In the genomic region with DNA sequence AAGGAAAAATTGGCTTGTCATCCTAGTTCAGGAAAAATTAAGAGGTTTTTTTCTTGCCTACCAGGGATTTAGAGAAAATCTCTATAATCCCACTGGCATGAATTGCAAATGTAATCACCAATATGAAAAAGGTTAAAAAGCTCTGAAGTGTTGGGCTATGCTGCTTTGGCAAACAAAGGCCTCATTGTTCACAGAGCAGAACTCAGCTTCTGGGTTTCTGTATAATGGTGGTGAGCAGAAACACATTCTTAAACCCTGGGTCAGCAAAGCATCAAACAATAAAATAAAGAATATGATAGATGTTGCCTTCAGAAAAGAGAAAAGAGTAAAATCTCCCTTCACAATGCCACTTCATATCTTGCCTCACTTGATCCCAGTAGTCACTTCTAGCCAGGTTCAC, we compare ENCODE assay signal across 24 cellular contexts.
DNase-seq lines count a peak whose midpoint lies in the region; FAIRE-seq and TF ChIP-seq lines count a peak whose summit lies in the region.
"Had no signal": no experiment of that assay in that cellular context is flagged by ENCODE, and none has a peak within 500 bp of the region (broad histone marks: within the 10 kb centered on the region; RNA-seq: fewer than 3 reads in every experiment).

No MANE protein-coding gene starts in this region.

- H3K4me3 Mint-ChIP-seq in astrocyte (ENCODE audit: unreplicated experiment) = no peak overlapping the region
- no peak overlapping the region for H3K4me3 Mint-ChIP-seq in neural crest cell
- H3K4me3 Mint-ChIP-seq: activated naive CD4-positive, alpha-beta T cell treated with anti-CD3 and anti-CD28 coated beads for 36 hours; activated T-cell treated with anti-CD3 and anti-CD28 coated beads, Interleukin-2, amount 50 U/mL, for 24 hours; CD4-positive, CD25-positive, alpha-beta regulatory T cell; naive thymus-derived CD8-positive, alpha-beta T cell had no signal

- H3K9me3 ChIP-seq in astrocyte (ENCODE audit: insufficient read depth, low read depth, low read length) = no peaks in the 10 kb centered on the region
- no peaks in the 10 kb centered on the region for H3K9me3 ChIP-seq in thyroid gland
- H3K9me3 ChIP-seq: uterus had no signal

- H3K27me3 ChIP-seq in astrocyte (ENCODE audit: insufficient read depth, low read length) = no peaks in the 10 kb centered on the region
- no peaks in the 10 kb centered on the region for H3K27me3 ChIP-seq in thyroid gland
- H3K27me3 ChIP-seq: heart right ventricle, uterus had no signal

- TF ChIP-seq POLR2A in thyroid gland (IDR thresholded peaks at IDR 0.05) = no peak

- H3K4me1 ChIP-seq in astrocyte (ENCODE audit: insufficient read depth, low read length) (no peaks in the 10 kb centered on the region), thyroid gland (no peaks in the 10 kb centered on the region)
- H3K4me1 ChIP-seq: heart right ventricle, parathyroid adenoma, uterus had no signal

- H3K4me3 ChIP-seq in astrocyte (ENCODE audit: insufficient read depth, low read depth, low read length) = no peak overlapping the region
- no peak overlapping the region for H3K4me3 ChIP-seq in thyroid gland (replicated peaks in 1 of 3)
- H3K4me3 ChIP-seq: heart right ventricle, uterus had no signal

- H3K27me3 Mint-ChIP-seq in astrocyte (ENCODE audit: low read depth, unreplicated experiment) (no peaks in the 10 kb centered on the region), neural crest cell (ENCODE audit: low read depth) (no peaks in the 10 kb centered on the region)
- H3K27me3 Mint-ChIP-seq: activated T-cell treated with anti-CD3 and anti-CD28 coated beads, Interleukin-2, amount 50 U/mL, for 24 hours; CD4-positive, CD25-positive, alpha-beta regulatory T cell; naive thymus-derived CD8-positive, alpha-beta T cell had no signal

- H3K79me2 ChIP-seq in astrocyte (ENCODE audit: insufficient read depth, low read length) = no peaks in the 10 kb centered on the region
- H3K79me2 ChIP-seq: parathyroid adenoma had no signal

- no peak overlapping the region for H3K4me2 ChIP-seq in astrocyte (ENCODE audit: low read length)
- H3K4me2 ChIP-seq: KMS-11 had no signal

- in situ Hi-C loops in ACHN (cut with HindIII; ENCODE audit: low pct_ligation_motif_present, low pct_unique_long_range_greater_than_20kb, low sequenced_read_pairs) = no loop called here

- H3K36me3 ChIP-seq in astrocyte (ENCODE audit: insufficient read depth, low read length) (no peaks in the 10 kb centered on the region), thyroid gland (no peaks in the 10 kb centered on the region)
- H3K36me3 ChIP-seq: heart right ventricle, uterus had no signal

- H3K4me1 Mint-ChIP-seq in astrocyte (ENCODE audit: low read depth, unreplicated experiment) (peaks cover 16% of the 10 kb centered on the region), neural crest cell (peaks cover 19% of the 10 kb centered on the region)
- H3K4me1 Mint-ChIP-seq: CD4-positive, CD25-positive, alpha-beta regulatory T cell; naive thymus-derived CD8-positive, alpha-beta T cell had no signal

- H3K27ac ChIP-seq in astrocyte (ENCODE audit: low read depth, low read length) (no peak overlapping the region), thyroid gland (no peak overlapping the region)
- H3K27ac ChIP-seq: heart right ventricle, KMS-11, parathyroid adenoma had no signal

- no peaks in the 10 kb centered on the region for H3K36me3 Mint-ChIP-seq in astrocyte (ENCODE audit: low read depth, unreplicated experiment)
- peaks cover 5% of the 10 kb centered on the region for H3K36me3 Mint-ChIP-seq in neural crest cell (ENCODE audit: low read depth)
- H3K36me3 Mint-ChIP-seq: CD4-positive, CD25-positive, alpha-beta regulatory T cell; naive thymus-derived CD8-positive, alpha-beta T cell had no signal

- H3K9ac ChIP-seq in astrocyte (ENCODE audit: low read length) = no peak overlapping the region
- H3K9ac ChIP-seq: KMS-11, parathyroid adenoma had no signal

- intact Hi-C loops in thyroid gland (cut with DNase I) = no loop called here

- FAIRE-seq in astrocyte (lab: Jason Lieb, UNC) = no peak
- FAIRE-seq: G401.6 had no signal

- H2AFZ ChIP-seq in astrocyte (ENCODE audit: low read depth, low read length) = no peak overlapping the region
- H2AFZ ChIP-seq: parathyroid adenoma had no signal

- peak; percentile 8 for DNase-seq in Ammon's horn (ENCODE audit: low spot score)
- DNase-seq in HT1080 (ENCODE audit: low read depth) = peak; percentile 39
- peak; percentile 35 for DNase-seq in astrocyte (ENCODE audit: low read depth)
- no peak for DNase-seq in neural crest cell (ENCODE audit: low read depth, low spot score)
- no peak for DNase-seq in ACHN
- no peak for DNase-seq in activated gamma-delta T cell (lab: John Stamatoyannopoulos, UW)
- no peak for DNase-seq in glomerular visceral epithelial cell (ENCODE audit: extremely low spot score)
- DNase-seq in thyroid gland = no peak
- DNase-seq: activated naive CD4-positive, alpha-beta T cell treated with anti-CD3 and anti-CD28 coated beads for 36 hours; activated T-cell treated with anti-CD3 and anti-CD28 coated beads, Interleukin-2, amount 50 U/mL, for 24 hours; caudate nucleus; CD4-positive, CD25-positive, alpha-beta regulatory T cell; dermis blood vessel endothelial cell; heart right ventricle; left colon; mesendoderm; naive thymus-derived CD8-positive, alpha-beta T cell; NCI-H1694; NCI-H510A; SW 1271; uterus had no signal

- H4K20me1 ChIP-seq in astrocyte (ENCODE audit: insufficient read depth, low read length) = no peaks in the 10 kb centered on the region

- H3K9me3 Mint-ChIP-seq in astrocyte (ENCODE audit: unreplicated experiment) (peaks cover 4% of the 10 kb centered on the region), neural crest cell (peaks cover 10% of the 10 kb centered on the region)

- H3K27ac Mint-ChIP-seq in astrocyte (ENCODE audit: unreplicated experiment) (peak overlapping the region; percentile 47), neural crest cell (ENCODE audit: unreplicated experiment) (peak overlapping the region; percentile 75)
- H3K27ac Mint-ChIP-seq: activated naive CD4-positive, alpha-beta T cell treated with anti-CD3 and anti-CD28 coated beads for 36 hours; activated T-cell treated with anti-CD3 and anti-CD28 coated beads, Interleukin-2, amount 50 U/mL, for 24 hours; CD4-positive, CD25-positive, alpha-beta regulatory T cell; naive thymus-derived CD8-positive, alpha-beta T cell had no signal

- TF ChIP-seq CTCF in astrocyte (IDR thresholded peaks at IDR 0.05; ENCODE audit: insufficient read depth, low read depth, low read length) = no peak
- TF ChIP-seq CTCF in neural crest cell (conservative IDR thresholded peaks at IDR 0.05) = no peak
- TF ChIP-seq CTCF in thyroid gland (IDR thresholded peaks at IDR 0.05) = no peak

Comparison
In these comparisons a context has a peak if more than half of its experiments do, and no peak if none do; other contexts are left out.
1. DNase-seq: peak in Ammon's horn (single experiment), HT1080 (single experiment) and astrocyte (single experiment); none in neural crest cell (single experiment), ACHN (single experiment), activated gamma-delta T cell (single experiment), glomerular visceral epithelial cell (single experiment) and thyroid gland (0 of 2).